Comparison of ENCODE assay signal across 9 cellular contexts in the genomic region with DNA sequence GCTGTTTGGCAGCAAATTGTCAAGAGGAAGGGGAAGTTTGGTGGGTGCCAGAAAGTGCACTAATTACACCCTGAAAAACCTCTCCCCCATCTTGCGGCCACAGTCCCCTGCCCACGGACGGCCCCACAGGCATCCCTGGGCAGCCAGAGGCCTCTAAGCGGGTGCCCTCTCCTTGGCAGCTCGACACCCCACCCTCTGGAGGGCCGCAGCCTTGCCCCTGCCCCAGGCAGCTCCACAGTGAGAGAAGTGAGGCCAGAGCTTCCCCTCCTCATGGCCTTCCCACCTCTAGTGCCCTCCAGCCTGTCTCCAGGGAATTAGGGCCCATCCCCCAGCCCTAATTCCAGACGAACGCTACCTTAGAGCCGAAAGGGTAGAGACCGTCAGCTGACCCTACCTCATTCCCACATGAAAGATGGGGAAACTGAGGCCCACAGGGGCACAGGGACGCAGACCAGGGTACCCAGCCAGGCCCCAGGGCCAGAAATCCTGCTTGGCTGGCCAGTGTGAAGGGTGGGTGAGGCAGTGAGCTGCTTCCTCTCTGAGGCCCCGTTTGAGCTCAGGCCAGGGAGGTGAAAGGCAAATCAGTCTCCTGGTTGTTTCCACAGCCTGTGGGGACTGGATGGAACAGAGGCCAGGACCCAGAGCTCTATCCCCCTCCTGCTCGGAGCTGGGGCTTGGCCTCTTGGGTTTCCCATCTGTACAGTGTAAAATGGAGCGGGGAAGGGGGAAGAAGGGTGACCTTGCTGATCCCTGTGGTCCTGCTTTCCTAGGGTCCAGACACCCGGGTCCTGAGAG. TPM values are rescaled to one million over a fixed set of nuclear protein-coding genes. Genes with fewer than 3 reads are reported as not detected.
DNase-seq lines count a peak whose midpoint lies in the region; ATAC-seq, FAIRE-seq and TF ChIP-seq lines count a peak whose summit lies in the region.
"Had no signal": no experiment of that assay in that cellular context is flagged by ENCODE, and none has a peak within 500 bp of the region (broad histone marks: within the 10 kb centered on the region; RNA-seq: fewer than 3 reads in every experiment).

No MANE protein-coding gene starts in this region.

- FAIRE-seq in urothelium cell line (lab: Jason Lieb, UNC): no peak

- peak overlapping the region; percentile 15 to 98 (median 92) for H3K27ac Mint-ChIP-seq in nephron
- no peak overlapping the region for H3K27ac Mint-ChIP-seq in effector memory CD8-positive, alpha-beta T cell

- no peak for TF ChIP-seq POLR2A in GM18505 (IDR thresholded peaks at IDR 0.05; ENCODE audit: borderline replicate concordance, extremely low read depth, insufficient read depth, insufficient read length)

- no peak for ATAC-seq in effector memory CD8-positive, alpha-beta T cell (replicated peaks)
- no peak for ATAC-seq in GM18505 (IDR thresholded peaks at IDR 0.05; ENCODE audit: unreplicated experiment)

- no peaks in the 10 kb centered on the region for H3K9me3 Mint-ChIP-seq in nephron
- H3K9me3 Mint-ChIP-seq in effector memory CD8-positive, alpha-beta T cell: no peaks in the 10 kb centered on the region

- DNase-seq in fibroblast of peridontal ligament (ENCODE audit: extremely low read depth) (peak; percentile 36), ureter (ENCODE audit: low spot score) (peak; percentile 72), urothelium cell line (ENCODE audit: low spot score) (no peak)
- no peak for DNase-seq in effector memory CD8-positive, alpha-beta T cell
- DNase-seq: hypothalamus, NCI-H2227 treated with DMSO at 0.1 percent for 48 hours had no signal

- peaks cover 4% of the 10 kb centered on the region for H3K27me3 Mint-ChIP-seq in nephron (ENCODE audit: low read depth)
- H3K27me3 Mint-ChIP-seq in effector memory CD8-positive, alpha-beta T cell: peaks cover 0 to 7% of the 10 kb centered on the region in 2 donors

- no peak for TF ChIP-seq CTCF in WI38 (IDR thresholded peaks at IDR 0.05; ENCODE audit: low read depth, low read length)
- no peak for TF ChIP-seq CTCF in nephron (IDR thresholded peaks at IDR 0.05; ENCODE audit: unreplicated experiment in 3 of 3)

- peaks cover 85% of the 10 kb centered on the region for H3K4me1 Mint-ChIP-seq in nephron
- H3K4me1 Mint-ChIP-seq in effector memory CD8-positive, alpha-beta T cell (ENCODE audit: low read depth in 2 of 2): peaks cover 3 to 11% of the 10 kb centered on the region in 2 donors

- peak overlapping the region; percentile 38 for H3K4me3 ChIP-seq in WI38 (ENCODE audit: low read depth, low read length)

- peak overlapping the region in 1 of 3 experiments; percentile 12 for H3K4me3 Mint-ChIP-seq in nephron
- H3K4me3 Mint-ChIP-seq in effector memory CD8-positive, alpha-beta T cell: no peak overlapping the region

- H3K36me3 Mint-ChIP-seq in nephron (ENCODE audit: low read depth): peaks cover 15% of the 10 kb centered on the region
- no peaks in the 10 kb centered on the region for H3K36me3 Mint-ChIP-seq in effector memory CD8-positive, alpha-beta T cell (ENCODE audit: insufficient read depth)

RNA-seq across cellular contexts. Expression of gene ZCCHC24, which starts 10.0 kb away (rescaled TPM):
- total RNA-seq in ureter: 33.9 TPM

Comparison
In these comparisons a context has a peak if more than half of its experiments do, and no peak if none do; other contexts are left out.
1. DNase-seq: peak in fibroblast of peridontal ligament (single experiment) and ureter (single experiment); none in urothelium cell line (single experiment) and effector memory CD8-positive, alpha-beta T cell (0 of 3).
2. H3K27ac Mint-ChIP-seq: peak in nephron (3 of 3); none in effector memory CD8-positive, alpha-beta T cell (0 of 2).